In genomic region chrX:146604196-146604595, GRCh38 we compare ENCODE assay signal across 9 cellular contexts.
"Had no signal": no experiment of that assay in that cellular context is flagged by ENCODE, and none has a peak within 500 bp of the region (broad histone marks: within the 10 kb centered on the region; RNA-seq: fewer than 3 reads in every experiment).

No MANE protein-coding gene starts in this region.

- H3K27ac ChIP-seq: GM23248 had no signal

- H2AFZ ChIP-seq: GM23248, GM23338 had no signal

- ATAC-seq: GM23338, HCT116 had no signal

- H3K36me3 ChIP-seq: HAP-1 had no signal

- H3K4me1 ChIP-seq: HAP-1 had no signal

- H3K4me2 ChIP-seq: GM23338 had no signal

- H3K9me3 ChIP-seq: HAP-1 had no signal

- DNase-seq: GM23248, GOT3, H7, H9, HCEC 1CT, HFFc6 had no signal

- H3K4me3 ChIP-seq: GM23248, GM23338, HAP-1 had no signal

- H3K9ac ChIP-seq: GM23248 had no signal
